ENCODE assay signal across 8 cellular contexts in genomic region chrX:136251042-136251991, GRCh38. TPM values are rescaled to one million over a fixed set of nuclear protein-coding genes. Genes with fewer than 3 reads are reported as not detected.
DNase-seq lines count a peak whose midpoint lies in the region; ATAC-seq and TF ChIP-seq lines count a peak whose summit lies in the region.

Gene MAP7D3, minus strand, starts transcription at chrX:136251400. Its CDS starts 42 bp downstream, at chrX:136251358.

- CTCF ChIA-PET in Panc1 (lab: Charles Lee), result no interaction called here

- peak within 1 kb of the TSS; percentile 82 for H2AFZ ChIP-seq in neural progenitor cell (replicated peaks)

- intact Hi-C loops in Panc1 (cut with micrococcal nuclease; ENCODE audit: unreplicated experiment), result no loop called here

- H3K27ac ChIP-seq in BLaER1 treated with 17β-estradiol and CSF1 and Interleukin-3, amounts not matched to agents 10 nM and 100 nM, result peak within 1 kb of the TSS; percentile 20 to 91 (median 87); a peak in 21 of 22 replicates
- peak within 1 kb of the TSS; percentile 77 for H3K27ac ChIP-seq in Panc1 (ENCODE audit: low read length)
- H3K27ac ChIP-seq in neural progenitor cell, result no peak within 1 kb of the TSS

- peak within 1 kb of the TSS; percentile 61 to 76 (median 70) for H3K4me2 ChIP-seq in BLaER1 treated with 17β-estradiol and CSF1 and Interleukin-3, amounts not matched to agents 10 nM and 100 nM
- peak within 1 kb of the TSS; percentile 73 for H3K4me2 ChIP-seq in neural progenitor cell

- peak within 1 kb of the TSS; percentile 80 to 91 (median 86) for H3K9ac ChIP-seq in BLaER1 treated with 17β-estradiol and CSF1 and Interleukin-3, amounts not matched to agents 10 nM and 100 nM
- H3K9ac ChIP-seq in neural progenitor cell, result no peak within 1 kb of the TSS

- H3K4me3 ChIP-seq in BLaER1 treated with 17β-estradiol and CSF1 and Interleukin-3, amounts not matched to agents 10 nM and 100 nM, result peak within 1 kb of the TSS; percentile 75 to 84 (median 78)
- H3K4me3 ChIP-seq in Panc1 (ENCODE audit: low read depth in 2 of 2, low read length in 2 of 2) (peak within 1 kb of the TSS; percentile 64 to 77), fibroblast of the aortic adventitia (ENCODE audit: low read depth, low read length) (peak within 1 kb of the TSS; percentile 74), neural progenitor cell (peak within 1 kb of the TSS; percentile 71)

- POLR2A ChIA-PET in Panc1 (lab: Charles Lee), result interaction anchor here (0.6 kb wide), 1 partner anchor 1472 kb away, joined by 4 read pairs; no protein-coding TSS in a partner anchor

- H3F3A ChIP-seq in neural progenitor cell (ENCODE audit: low read depth), result peaks cover 5% of the 10 kb centered on the region

- peaks cover 0 to 20% (median 7%) of the 10 kb centered on the region in 11 experiments; a peak in 6 of 22 replicates for H4K20me1 ChIP-seq in BLaER1 treated with 17β-estradiol and CSF1 and Interleukin-3, amounts not matched to agents 10 nM and 100 nM
- no peaks in the 10 kb centered on the region for H4K20me1 ChIP-seq in neural progenitor cell (ENCODE audit: low read depth)

- H3K79me2 ChIP-seq in neural progenitor cell (ENCODE audit: low read depth), result peaks cover 18% of the 10 kb centered on the region

- ATAC-seq in HG03378 (IDR thresholded peaks at IDR 0.05; ENCODE audit: unreplicated experiment), result peak; percentile 58
- peak; percentile 97 for ATAC-seq in Panc1

- H3K27me3 ChIP-seq in BLaER1 treated with 17β-estradiol and CSF1 and Interleukin-3, amounts not matched to agents 10 nM and 100 nM, result peaks cover 78 to 88% (median 84%) of the 10 kb centered on the region in 11 experiments
- H3K27me3 ChIP-seq in Panc1 (ENCODE audit: control insufficient read depth, insufficient read depth, low read length) (no peaks in the 10 kb centered on the region), neural progenitor cell (no peaks in the 10 kb centered on the region)

- H3K9me3 Mint-ChIP-seq in neural progenitor cell, result peaks cover 6% of the 10 kb centered on the region

- in situ Hi-C loops in Panc1 (cut with HindIII; ENCODE audit: low pct_unique_long_range_greater_than_20kb, low sequenced_read_pairs), result no loop called here

- H3K4me1 ChIP-seq in BLaER1 treated with 17β-estradiol and CSF1 and Interleukin-3, amounts not matched to agents 10 nM and 100 nM, result peaks cover 4 to 27% (median 20%) of the 10 kb centered on the region in 10 experiments; a peak in 17 of 20 replicates
- H3K4me1 ChIP-seq in Panc1 (ENCODE audit: control insufficient read depth, insufficient read depth, low read length), result peaks cover 11% of the 10 kb centered on the region
- H3K4me1 ChIP-seq in neural progenitor cell, result no peaks in the 10 kb centered on the region

- DNase-seq in Panc1 (ENCODE audit: low read depth, low spot score) (no peak), fibroblast of the aortic adventitia (ENCODE audit: low read depth) (no peak), neural progenitor cell (ENCODE audit: low spot score) (peak; percentile 86)
- peak; percentile 27 to 57 for DNase-seq in activated T-helper 1 cell treated with anti-CD3 and anti-CD28 coated beads, Interleukin-2, amount 50 U/mL, for 16 hours (ENCODE audit: low read depth in 1 of 2, low spot score in 1 of 2)

- peak within 1 kb of the TSS; percentile 91 for H3K4me3 Mint-ChIP-seq in neural progenitor cell

- no TSS peak for BruUV-seq in Panc1 (replicated peaks; lab: Mats Ljungman, UMichigan)

- no peaks in the 10 kb centered on the region for H3K36me3 Mint-ChIP-seq in neural progenitor cell

- peak; percentile 70 for TF ChIP-seq POLR2A in GM19193 (IDR thresholded peaks at IDR 0.05; ENCODE audit: extremely low read depth, insufficient read depth, insufficient read length)

- peaks cover 6% of the 10 kb centered on the region for H3K4me1 Mint-ChIP-seq in neural progenitor cell

- TF ChIP-seq CTCF in Panc1 (IDR thresholded peaks at IDR 0.05) (no peak), fibroblast of the aortic adventitia (IDR thresholded peaks at IDR 0.05; ENCODE audit: insufficient read depth, low read length) (no peak), neural progenitor cell (IDR thresholded peaks at IDR 0.05) (no peak), subcutaneous adipose tissue (IDR thresholded peaks at IDR 0.05; ENCODE audit: low read depth) (no peak)

- H3K27me3 Mint-ChIP-seq in neural progenitor cell (ENCODE audit: insufficient read depth, low read depth), result peaks cover 3% of the 10 kb centered on the region

- no peaks in the 10 kb centered on the region for H3K36me3 ChIP-seq in BLaER1 treated with 17β-estradiol and CSF1 and Interleukin-3, amounts not matched to agents 10 nM and 100 nM
- H3K36me3 ChIP-seq in Panc1 (ENCODE audit: control insufficient read depth, insufficient read depth, low read length), result no peaks in the 10 kb centered on the region
- no peaks in the 10 kb centered on the region for H3K36me3 ChIP-seq in neural progenitor cell

- no peaks in the 10 kb centered on the region; a peak in 1 of 22 replicates for H3K9me3 ChIP-seq in BLaER1 treated with 17β-estradiol and CSF1 and Interleukin-3, amounts not matched to agents 10 nM and 100 nM (replicated peaks in 1 of 11)
- H3K9me3 ChIP-seq in Panc1 (ENCODE audit: control insufficient read depth, insufficient read depth, low read depth, low read length) (no peaks in the 10 kb centered on the region), neural progenitor cell (ENCODE audit: low read depth) (no peaks in the 10 kb centered on the region)

- H3K27ac Mint-ChIP-seq in neural progenitor cell, result peak within 1 kb of the TSS; percentile 81

RNA-seq across cellular contexts. Expression of gene MAP7D3, which starts in this region (rescaled TPM):
- 23.3 TPM for total RNA-seq in Panc1 (2021; ENCODE audit: unreplicated experiment)
- polyA plus RNA-seq in Panc1 (2012; ENCODE audit: insufficient read length), result 13.8 TPM
- total RNA-seq in fibroblast of the aortic adventitia (ENCODE audit: low replicate concordance), result 18.6 and 23.1 TPM in 2 replicates
- 17.0 and 27.1 TPM in 2 replicates for total RNA-seq in neural progenitor cell (ENCODE audit: low replicate concordance)
- 10 to 100 TPM; 27.5 to 42.5 (median 35.7) TPM for total RNA-seq in subcutaneous adipose tissue

Comparison
In these comparisons a context has a peak if more than half of its experiments do, and no peak if none do; other contexts are left out.
1. DNase-seq: peak in activated T-helper 1 cell treated with anti-CD3 and anti-CD28 coated beads, Interleukin-2, amount 50 U/mL, for 16 hours (2 of 2) and neural progenitor cell (single experiment); none in Panc1 (single experiment) and fibroblast of the aortic adventitia (single experiment).
2. Peak in every context shown above with its lines, with median percentiles within 50 percentile points of each other: H3K4me3 ChIP-seq.